8 cellular contexts compared by ENCODE assay signal in genomic region chr2:231714639-231715498, GRCh38. TPM values are rescaled to one million over a fixed set of nuclear protein-coding genes. Genes with fewer than 3 reads are reported as not detected.
DNase-seq lines count a peak whose midpoint lies in the region; ATAC-seq and TF ChIP-seq lines count a peak whose summit lies in the region.

No MANE protein-coding gene starts in this region.

- no peaks in the 10 kb centered on the region for H4K20me1 ChIP-seq in GM23248 (ENCODE audit: insufficient read depth)

- H3K27ac ChIP-seq in GM23248 = no peak overlapping the region
- peak overlapping the region; percentile 64 to 76 for H3K27ac ChIP-seq in mucosa of rectum (ENCODE audit: low read depth in 2 of 2, low read length in 2 of 2)

- in situ Hi-C loops in GM23248 (cut with MboI) = loop anchor here (5.0 to 10.0 kb wide), 2 partner anchors 38 to 100 kb away; no protein-coding TSS in a partner anchor

- H3K9ac ChIP-seq in GM23248 = no peak overlapping the region
- H3K9ac ChIP-seq in mucosa of rectum (ENCODE audit: low read depth in 1 of 2, low read length in 2 of 2) = no peak overlapping the region

- H3K27me3 Mint-ChIP-seq in activated CD4-positive, alpha-beta memory T cell treated with anti-CD3 and anti-CD28 coated beads for 36 hours = no peaks in the 10 kb centered on the region
- no peaks in the 10 kb centered on the region for H3K27me3 Mint-ChIP-seq in effector memory CD8-positive, alpha-beta T cell
- H3K27me3 Mint-ChIP-seq in stimulated activated memory B cell treated with anti-CD40 and anti-IgM and Interleukin-4, amounts not matched to agents 10 μg/mL and 1 μg/mL and 100 μg/mL, for 72 hours = no peaks in the 10 kb centered on the region

- peak; percentile 91 for TF ChIP-seq CTCF in BE2C (IDR thresholded peaks at IDR 0.05; ENCODE audit: low read depth, low read length)

- 57 to 59% methylated on average over 16 to 17 of the region's 17 CpGs for WGBS in GM23248 (ENCODE audit: low coverage in 1 of 2, low lambda C conversion rate in 2 of 2, missing lambda C conversion rate in 2 of 2), 2 experiments

- intact Hi-C loops in activated CD4-positive, alpha-beta memory T cell treated with anti-CD3 and anti-CD28 coated beads for 36 hours (cut with micrococcal nuclease) = loop anchor here (1.0 to 2.0 kb wide), 4 partner anchors 28 to 152 kb away; no protein-coding TSS in a partner anchor

- peaks cover 20% of the 10 kb centered on the region for H3F3A ChIP-seq in GM23248 (ENCODE audit: insufficient read depth)

- H2AFZ ChIP-seq in GM23248 = no peak overlapping the region

- peaks cover 23% of the 10 kb centered on the region for H3K4me1 Mint-ChIP-seq in activated CD4-positive, alpha-beta memory T cell treated with anti-CD3 and anti-CD28 coated beads for 36 hours (ENCODE audit: low read depth)
- peaks cover 36 to 39% of the 10 kb centered on the region in 2 donors for H3K4me1 Mint-ChIP-seq in effector memory CD8-positive, alpha-beta T cell (ENCODE audit: low read depth in 2 of 2)
- peaks cover 66% of the 10 kb centered on the region for H3K4me1 Mint-ChIP-seq in stimulated activated memory B cell treated with anti-CD40 and anti-IgM and Interleukin-4, amounts not matched to agents 10 μg/mL and 1 μg/mL and 100 μg/mL, for 72 hours

- H3K4me3 ChIP-seq in BE2C (ENCODE audit: low read depth, low read length) (no peak overlapping the region), GM23248 (no peak overlapping the region), mucosa of rectum (ENCODE audit: low read length in 2 of 2) (no peak overlapping the region)

- H3K36me3 Mint-ChIP-seq in activated CD4-positive, alpha-beta memory T cell treated with anti-CD3 and anti-CD28 coated beads for 36 hours = peaks cover 30% of the 10 kb centered on the region
- H3K36me3 Mint-ChIP-seq in effector memory CD8-positive, alpha-beta T cell (ENCODE audit: insufficient read depth) = peaks cover 60% of the 10 kb centered on the region
- H3K36me3 Mint-ChIP-seq in stimulated activated memory B cell treated with anti-CD40 and anti-IgM and Interleukin-4, amounts not matched to agents 10 μg/mL and 1 μg/mL and 100 μg/mL, for 72 hours = peaks cover 46% of the 10 kb centered on the region

- H3K79me2 ChIP-seq in GM23248 (ENCODE audit: insufficient read depth) = peaks cover 27% of the 10 kb centered on the region

- CTCF ChIA-PET in activated CD4-positive, alpha-beta memory T cell treated with anti-CD3 and anti-CD28 coated beads for 36 hours (lab: Charles Lee) = interaction anchor here (0.5 to 12.1 kb wide), 42 partner anchors 10 to 250 kb away, joined by 3 to 578 read pairs (median 6); partner anchors contain the start of genes COPS7B and NCL

- H3K4me1 ChIP-seq in BE2C (peaks cover 7% of the 10 kb centered on the region), GM23248 (ENCODE audit: insufficient read depth) (peaks cover 38% of the 10 kb centered on the region), mucosa of rectum (ENCODE audit: control insufficient read depth in 2 of 2, insufficient read depth in 2 of 2, low read length in 2 of 2) (peaks cover 23 to 26% of the 10 kb centered on the region in 2 donors)

- H3K36me3 ChIP-seq in BE2C (peaks cover 49% of the 10 kb centered on the region), GM23248 (ENCODE audit: low read depth) (no peaks in the 10 kb centered on the region), mucosa of rectum (ENCODE audit: control insufficient read depth in 2 of 2, insufficient read depth in 2 of 2, low read length in 2 of 2) (peaks cover 14 to 16% of the 10 kb centered on the region in 2 donors)

- POLR2A ChIA-PET in activated CD4-positive, alpha-beta memory T cell treated with anti-CD3 and anti-CD28 coated beads for 36 hours (lab: Charles Lee) = interaction anchor here (0.9 to 5.2 kb wide), 13 partner anchors 8 to 162 kb away, joined by 3 to 69 read pairs (median 6); partner anchors contain the start of gene PDE6D

- peak; percentile 10 for ATAC-seq in effector memory CD8-positive, alpha-beta T cell (replicated peaks)
- ATAC-seq in stimulated activated memory B cell treated with anti-CD40 and anti-IgM and Interleukin-4, amounts not matched to agents 10 μg/mL and 1 μg/mL and 100 μg/mL, for 72 hours = peak; percentile 7
- ATAC-seq in HG02588 (IDR thresholded peaks at IDR 0.05; ENCODE audit: unreplicated experiment) = no peak

- H3K9me3 ChIP-seq in BE2C (no peaks in the 10 kb centered on the region), GM23248 (ENCODE audit: low read depth) (no peaks in the 10 kb centered on the region), mucosa of rectum (ENCODE audit: control insufficient read depth in 2 of 2, low read length in 2 of 2) (no peaks in the 10 kb centered on the region)

- DNase-seq in BE2C (peak; percentile 88), GM23248 (peak; percentile 68), NCI-H510A treated with DMSO at 0.1 percent for 48 hours (lab: John Stamatoyannopoulos, UW) (peak; percentile 95)
- DNase-seq in activated CD4-positive, alpha-beta memory T cell treated with anti-CD3 and anti-CD28 coated beads for 36 hours = peak; percentile 85
- peak; percentile 77 to 81 (median 80) for DNase-seq in effector memory CD8-positive, alpha-beta T cell

- H3K9me2 ChIP-seq in GM23248 (ENCODE audit: insufficient read depth) = no peaks in the 10 kb centered on the region

- no peak overlapping the region for H3K4me3 Mint-ChIP-seq in activated CD4-positive, alpha-beta memory T cell treated with anti-CD3 and anti-CD28 coated beads for 36 hours
- peak overlapping the region in 1 of 2 donors; percentile 74 for H3K4me3 Mint-ChIP-seq in effector memory CD8-positive, alpha-beta T cell
- no peak overlapping the region for H3K4me3 Mint-ChIP-seq in stimulated activated memory B cell treated with anti-CD40 and anti-IgM and Interleukin-4, amounts not matched to agents 10 μg/mL and 1 μg/mL and 100 μg/mL, for 72 hours

- H3K27me3 ChIP-seq in BE2C = no peaks in the 10 kb centered on the region
- no peaks in the 10 kb centered on the region for H3K27me3 ChIP-seq in GM23248 (replicated peaks; ENCODE audit: insufficient read depth)
- no peaks in the 10 kb centered on the region for H3K27me3 ChIP-seq in mucosa of rectum (ENCODE audit: control insufficient read depth in 2 of 2, insufficient read depth in 2 of 2, low read length in 2 of 2)

- no peak overlapping the region for H3K4me2 ChIP-seq in GM23248 (ENCODE audit: unreplicated experiment)

- peaks cover 2% of the 10 kb centered on the region for H3K9me3 Mint-ChIP-seq in activated CD4-positive, alpha-beta memory T cell treated with anti-CD3 and anti-CD28 coated beads for 36 hours
- H3K9me3 Mint-ChIP-seq in effector memory CD8-positive, alpha-beta T cell = no peaks in the 10 kb centered on the region
- H3K9me3 Mint-ChIP-seq in stimulated activated memory B cell treated with anti-CD40 and anti-IgM and Interleukin-4, amounts not matched to agents 10 μg/mL and 1 μg/mL and 100 μg/mL, for 72 hours = no peaks in the 10 kb centered on the region

- H3K27ac Mint-ChIP-seq in activated CD4-positive, alpha-beta memory T cell treated with anti-CD3 and anti-CD28 coated beads for 36 hours = peak overlapping the region; percentile 95
- H3K27ac Mint-ChIP-seq in effector memory CD8-positive, alpha-beta T cell = peak overlapping the region in 1 of 2 donors; percentile 100
- peak overlapping the region; percentile 100 for H3K27ac Mint-ChIP-seq in stimulated activated memory B cell treated with anti-CD40 and anti-IgM and Interleukin-4, amounts not matched to agents 10 μg/mL and 1 μg/mL and 100 μg/mL, for 72 hours

RNA-seq across cellular contexts. Expression of gene PTMA, which starts 6.5 kb away (rescaled TPM):
- polyA plus RNA-seq in BE2C (2012; ENCODE audit: insufficient read depth, insufficient read length, low read depth) = 1,938 TPM
- 301 and 318 TPM in 2 replicates for total RNA-seq in GM23248 (2014; rRNA removed; shearing (Covaris generic))
- polyA plus RNA-seq in GM23248 (2016; fragmentation: Nextera tagmentation; extraction: Ambion mirVana) = 570 and 594 TPM in 2 replicates
- 1,000 to 10,000 TPM; 1,763 to 1,778 TPM for total RNA-seq in activated CD4-positive, alpha-beta memory T cell treated with anti-CD3 and anti-CD28 coated beads for 36 hours
